ENCODE assay signal across 20 cellular contexts in the genomic region with DNA sequence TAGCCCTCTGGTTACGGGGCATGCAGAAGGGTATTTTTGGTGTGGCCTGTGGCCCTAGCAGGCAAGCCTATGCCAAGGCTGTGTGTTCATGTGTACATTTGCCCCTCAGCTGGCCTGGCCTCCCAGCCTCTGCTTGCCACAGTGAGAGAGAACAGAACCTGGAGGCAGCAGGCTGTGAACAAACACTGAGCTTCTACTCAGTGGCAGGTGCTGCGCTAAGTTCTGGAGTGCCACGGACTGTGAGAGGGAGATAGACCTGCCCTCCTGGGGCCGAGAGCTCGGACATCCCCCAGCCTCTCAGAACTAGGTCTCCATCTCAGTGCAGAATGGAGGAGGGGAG. TPM values are rescaled to one million over a fixed set of nuclear protein-coding genes. Genes with fewer than 3 reads are reported as not detected.
DNase-seq lines count a peak whose midpoint lies in the region; ATAC-seq, FAIRE-seq and TF ChIP-seq lines count a peak whose summit lies in the region.
"Had no signal": no experiment of that assay in that cellular context is flagged by ENCODE, and none has a peak within 500 bp of the region (broad histone marks: within the 10 kb centered on the region; RNA-seq: fewer than 3 reads in every experiment).

No MANE protein-coding gene starts in this region.

- H3K36me3 ChIP-seq in astrocyte (ENCODE audit: insufficient read depth, low read length) = no peaks in the 10 kb centered on the region
- H3K36me3 ChIP-seq: BLaER1 treated with 17β-estradiol and CSF1 and Interleukin-3, amounts not matched to agents 10 nM and 100 nM had no signal

- H3K36me3 Mint-ChIP-seq in astrocyte (ENCODE audit: low read depth, unreplicated experiment) = peaks cover 2% of the 10 kb centered on the region
- no peaks in the 10 kb centered on the region for H3K36me3 Mint-ChIP-seq in osteocyte (ENCODE audit: unreplicated experiment)
- H3K36me3 Mint-ChIP-seq in stimulated activated effector memory CD8-positive, alpha-beta T cell treated with anti-CD3 and anti-CD28 coated beads, Interleukin-12 subunit alpha, Interleukin-12 subunit beta, amount 100 ng/mL, for 72 hours = no peaks in the 10 kb centered on the region
- H3K36me3 Mint-ChIP-seq: CD4-positive, CD25-positive, alpha-beta regulatory T cell had no signal

- no peak overlapping the region for H3K4me2 ChIP-seq in astrocyte (ENCODE audit: low read length)
- H3K4me2 ChIP-seq: BLaER1 treated with 17β-estradiol and CSF1 and Interleukin-3, amounts not matched to agents 10 nM and 100 nM had no signal

- H3K27me3 ChIP-seq in astrocyte (ENCODE audit: insufficient read depth, low read length) = no peaks in the 10 kb centered on the region
- H3K27me3 ChIP-seq: BLaER1 treated with 17β-estradiol and CSF1 and Interleukin-3, amounts not matched to agents 10 nM and 100 nM had no signal

- no peak overlapping the region for H3K4me3 ChIP-seq in astrocyte (ENCODE audit: insufficient read depth, low read depth, low read length)
- H3K4me3 ChIP-seq: BLaER1 treated with 17β-estradiol and CSF1 and Interleukin-3, amounts not matched to agents 10 nM and 100 nM; GM12878 had no signal

- H3K27me3 Mint-ChIP-seq in astrocyte (ENCODE audit: low read depth, unreplicated experiment) (peaks cover 12% of the 10 kb centered on the region), osteocyte (ENCODE audit: unreplicated experiment) (peaks cover 31% of the 10 kb centered on the region)

- no peak for ATAC-seq in stimulated activated effector memory CD8-positive, alpha-beta T cell treated with anti-CD3 and anti-CD28 coated beads, Interleukin-12 subunit alpha, Interleukin-12 subunit beta, amount 100 ng/mL, for 72 hours
- ATAC-seq: GM12878, HepG2 had no signal

- peak; percentile 12 for DNase-seq in DMS53 treated with DMSO at 0.1 percent for 48 hours (lab: John Stamatoyannopoulos, UW; ENCODE audit: unreplicated experiment)
- DNase-seq in NCI-H510A treated with DMSO at 0.1 percent for 48 hours (lab: John Stamatoyannopoulos, UW) = peak; percentile 39
- no peak for DNase-seq in astrocyte (ENCODE audit: low read depth)
- peak; percentile 72 for DNase-seq in osteocyte (ENCODE audit: extremely low spot score, unreplicated experiment)
- no peak for DNase-seq in stimulated activated effector memory CD8-positive, alpha-beta T cell treated with anti-CD3 and anti-CD28 coated beads, Interleukin-12 subunit alpha, Interleukin-12 subunit beta, amount 100 ng/mL, for 72 hours (ENCODE audit: low spot score in 2 of 2)
- no peak for DNase-seq in activated CD4-positive, alpha-beta T cell treated with anti-CD3 and anti-CD28 coated beads for 48 hours
- DNase-seq in amniotic stem cell (lab: John Stamatoyannopoulos, UW) = no peak
- DNase-seq: ACHN; CD4-positive, CD25-positive, alpha-beta regulatory T cell; DMS79; HCEC 1CT; HFFc6 had no signal

- H4K20me1 ChIP-seq in astrocyte (ENCODE audit: insufficient read depth, low read length) = no peaks in the 10 kb centered on the region
- H4K20me1 ChIP-seq: BLaER1 treated with 17β-estradiol and CSF1 and Interleukin-3, amounts not matched to agents 10 nM and 100 nM had no signal

- no peak overlapping the region for H3K9ac ChIP-seq in astrocyte (ENCODE audit: low read length)
- H3K9ac ChIP-seq: BLaER1 treated with 17β-estradiol and CSF1 and Interleukin-3, amounts not matched to agents 10 nM and 100 nM had no signal

- TF ChIP-seq CTCF in astrocyte (IDR thresholded peaks at IDR 0.05; ENCODE audit: insufficient read depth, low read depth, low read length) (no peak), osteocyte (IDR thresholded peaks at IDR 0.05) (no peak)

- H3K9me3 Mint-ChIP-seq in astrocyte (ENCODE audit: unreplicated experiment) = peaks cover 12% of the 10 kb centered on the region
- H3K9me3 Mint-ChIP-seq in osteocyte (ENCODE audit: unreplicated experiment) = no peaks in the 10 kb centered on the region
- H3K9me3 Mint-ChIP-seq in stimulated activated effector memory CD8-positive, alpha-beta T cell treated with anti-CD3 and anti-CD28 coated beads, Interleukin-12 subunit alpha, Interleukin-12 subunit beta, amount 100 ng/mL, for 72 hours = no peaks in the 10 kb centered on the region

- no peak for FAIRE-seq in astrocyte (lab: Jason Lieb, UNC)
- FAIRE-seq: GM12878, GM18507, HepG2, HTR-8/SVneo had no signal

- H3K9me3 ChIP-seq in astrocyte (ENCODE audit: insufficient read depth, low read depth, low read length) = peaks cover 6% of the 10 kb centered on the region

- H3K27ac Mint-ChIP-seq in astrocyte (ENCODE audit: unreplicated experiment) (no peak overlapping the region), osteocyte (ENCODE audit: unreplicated experiment) (no peak overlapping the region)
- no peak overlapping the region for H3K27ac Mint-ChIP-seq in stimulated activated effector memory CD8-positive, alpha-beta T cell treated with anti-CD3 and anti-CD28 coated beads, Interleukin-12 subunit alpha, Interleukin-12 subunit beta, amount 100 ng/mL, for 72 hours
- H3K27ac Mint-ChIP-seq: CD4-positive, CD25-positive, alpha-beta regulatory T cell; HFFc6 had no signal

- peaks cover 6% of the 10 kb centered on the region for H3K4me1 ChIP-seq in astrocyte (ENCODE audit: insufficient read depth, low read length)
- H3K4me1 ChIP-seq: BLaER1 treated with 17β-estradiol and CSF1 and Interleukin-3, amounts not matched to agents 10 nM and 100 nM had no signal

- H2AFZ ChIP-seq in astrocyte (ENCODE audit: low read depth, low read length) = peak overlapping the region; percentile 52

- H3K4me3 Mint-ChIP-seq in astrocyte (ENCODE audit: unreplicated experiment) (no peak overlapping the region), osteocyte (ENCODE audit: unreplicated experiment) (no peak overlapping the region)
- H3K4me3 Mint-ChIP-seq in stimulated activated effector memory CD8-positive, alpha-beta T cell treated with anti-CD3 and anti-CD28 coated beads, Interleukin-12 subunit alpha, Interleukin-12 subunit beta, amount 100 ng/mL, for 72 hours = no peak overlapping the region
- H3K4me3 Mint-ChIP-seq: CD4-positive, CD25-positive, alpha-beta regulatory T cell; HFFc6 had no signal

- H3K27ac ChIP-seq in astrocyte (ENCODE audit: low read depth, low read length) = no peak overlapping the region
- H3K27ac ChIP-seq: BLaER1 treated with 17β-estradiol and CSF1 and Interleukin-3, amounts not matched to agents 10 nM and 100 nM had no signal

- no peaks in the 10 kb centered on the region for H3K79me2 ChIP-seq in astrocyte (ENCODE audit: insufficient read depth, low read length)

- H3K4me1 Mint-ChIP-seq in astrocyte (ENCODE audit: low read depth, unreplicated experiment) (no peaks in the 10 kb centered on the region), osteocyte (ENCODE audit: unreplicated experiment) (no peaks in the 10 kb centered on the region)
- no peaks in the 10 kb centered on the region for H3K4me1 Mint-ChIP-seq in stimulated activated effector memory CD8-positive, alpha-beta T cell treated with anti-CD3 and anti-CD28 coated beads, Interleukin-12 subunit alpha, Interleukin-12 subunit beta, amount 100 ng/mL, for 72 hours
- H3K4me1 Mint-ChIP-seq: CD4-positive, CD25-positive, alpha-beta regulatory T cell had no signal

RNA-seq across cellular contexts. Expression of a gene that starts 8.2 kb away (rescaled TPM):
- total RNA-seq in astrocyte (not detected in 2 replicates), osteocyte (not detected in 2 replicates)
- total RNA-seq: A172; CD4-positive, CD25-positive, alpha-beta regulatory T cell; G401; GM12878; H4; HepG2; HFFc6 had no signal

Comparison
In these comparisons a context has a peak if more than half of its experiments do, and no peak if none do; other contexts are left out.
1. DNase-seq: peak in DMS53 treated with DMSO at 0.1 percent for 48 hours (single experiment), NCI-H510A treated with DMSO at 0.1 percent for 48 hours (single experiment) and osteocyte (single experiment); none in astrocyte (single experiment), stimulated activated effector memory CD8-positive, alpha-beta T cell treated with anti-CD3 and anti-CD28 coated beads, Interleukin-12 subunit alpha, Interleukin-12 subunit beta, amount 100 ng/mL, for 72 hours (0 of 2), activated CD4-positive, alpha-beta T cell treated with anti-CD3 and anti-CD28 coated beads for 48 hours (single experiment) and amniotic stem cell (single experiment).